ENCODE assay signal across 9 cellular contexts in the genomic region with DNA sequence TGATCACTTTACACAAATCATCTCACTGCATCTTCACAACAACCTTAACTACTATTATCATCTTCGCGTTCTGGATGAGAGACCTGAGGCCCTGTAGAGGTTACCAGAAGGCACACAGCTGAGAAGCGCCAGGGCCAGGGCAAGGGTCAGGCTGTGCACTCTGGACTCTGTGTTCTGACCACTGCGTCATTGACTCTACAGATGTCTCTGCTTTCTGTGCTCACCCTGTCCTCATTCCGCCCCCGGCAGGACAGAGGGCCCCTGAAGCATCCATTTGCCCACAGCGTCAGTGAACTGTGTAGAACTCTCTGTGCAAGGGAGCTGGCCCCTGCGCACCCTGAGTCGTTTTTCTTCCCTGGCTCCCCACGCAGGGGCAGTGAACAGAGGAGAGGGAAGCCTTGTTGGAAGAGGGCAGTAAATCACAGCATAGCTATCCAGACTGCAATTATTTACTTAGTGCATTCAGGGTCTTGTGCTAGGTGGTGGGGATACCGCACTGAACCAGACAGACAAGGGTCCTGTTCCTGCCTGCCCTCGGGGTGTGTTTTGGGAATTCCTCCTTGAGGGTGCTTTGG. TPM values are rescaled to one million over a fixed set of nuclear protein-coding genes. Genes with fewer than 3 reads are reported as not detected.
A peak's percentile ranks its signal among the peaks of the same experiment; 100 is the strongest.
DNase-seq lines count a peak whose midpoint lies in the region; ATAC-seq, FAIRE-seq and TF ChIP-seq lines count a peak whose summit lies in the region.
"Had no signal": no experiment of that assay in that cellular context is flagged by ENCODE, and none has a peak within 500 bp of the region (broad histone marks: within the 10 kb centered on the region; RNA-seq: fewer than 3 reads in every experiment).

No MANE protein-coding gene starts in this region.

- FAIRE-seq in H54 (lab: Jason Lieb, UNC), result no peak
- FAIRE-seq: HTR-8/SVneo had no signal

- peaks cover 7% of the 10 kb centered on the region; the same call in 1 of the 2 replicates for H3K4me1 ChIP-seq in Panc1 (ENCODE audit: control insufficient read depth, insufficient read depth, low read length)

- no peaks in the 10 kb centered on the region for H3K9me3 ChIP-seq in Panc1 (ENCODE audit: control insufficient read depth, insufficient read depth, low read depth, low read length)

- H3K36me3 ChIP-seq in Panc1 (ENCODE audit: control insufficient read depth, insufficient read depth, low read length), result no peaks in the 10 kb centered on the region

- H3K4me3 ChIP-seq in GM12875 (ENCODE audit: low read depth, low read length) (peak overlapping the region; percentile 83), Panc1 (ENCODE audit: low read depth in 2 of 2, low read length in 2 of 2) (peak overlapping the region; percentile 81 to 89; a peak in 3 of 4 replicates), fibroblast of the aortic adventitia (ENCODE audit: low read depth, low read length) (peak overlapping the region; percentile 75), skeletal muscle cell (ENCODE audit: low read depth, low read length) (peak overlapping the region; percentile 67)

- BruUV-seq in Panc1 (replicated peaks; lab: Mats Ljungman, UMichigan), result TSS peak; percentile 90

- in situ Hi-C loops in Panc1 (cut with HindIII; ENCODE audit: low pct_unique_long_range_greater_than_20kb, low sequenced_read_pairs), result no loop called here

- DNase-seq in Panc1 (ENCODE audit: low read depth, low spot score), result no peak
- DNase-seq in fibroblast of the aortic adventitia (ENCODE audit: low read depth), result no peak
- no peak for DNase-seq in skeletal muscle cell (ENCODE audit: low read depth)
- no peak for DNase-seq in H54 (ENCODE audit: insufficient read length, low spot score)

- no peaks in the 10 kb centered on the region for H3K27me3 ChIP-seq in Panc1 (ENCODE audit: control insufficient read depth, insufficient read depth, low read length)

- TF ChIP-seq CTCF in GM12875 (IDR thresholded peaks at IDR 0.05; ENCODE audit: borderline replicate concordance, insufficient read depth, low read depth, low read length) (no peak), Panc1 (IDR thresholded peaks at IDR 0.05) (no peak), fibroblast of the aortic adventitia (IDR thresholded peaks at IDR 0.05; ENCODE audit: insufficient read depth, low read length) (no peak)

- POLR2A ChIA-PET in Panc1 (lab: Charles Lee), result no interaction called here

- peak overlapping the region; percentile 88; the same call in 1 of the 2 replicates for H3K27ac ChIP-seq in Panc1 (ENCODE audit: low read length)

- intact Hi-C loops in Panc1 (cut with micrococcal nuclease; ENCODE audit: unreplicated experiment), result no loop called here

- no peak for TF ChIP-seq POLR2A in H54 (IDR thresholded peaks at IDR 0.05; ENCODE audit: low read depth, low read length)

- CTCF ChIA-PET in Panc1 (lab: Charles Lee), result no interaction called here

- ATAC-seq in Panc1 (no peak), GM21717 (IDR thresholded peaks at IDR 0.05; ENCODE audit: unreplicated experiment) (no peak), GM18520 (IDR thresholded peaks at IDR 0.05; ENCODE audit: unreplicated experiment) (no peak)

RNA-seq across cellular contexts. Expression of a gene that starts 6.1 kb away (rescaled TPM):
- total RNA-seq in Panc1 (2021; ENCODE audit: unreplicated experiment) (0.82 TPM), fibroblast of the aortic adventitia (ENCODE audit: low replicate concordance) (0.09 TPM in 1 of 2 replicates, not detected in the other)
- polyA plus RNA-seq in Panc1 (2012; ENCODE audit: insufficient read length), result 1.3 TPM
- total RNA-seq: dermis microvascular lymphatic vessel endothelial cell had no signal

RNA-seq across cellular contexts. Expression of a gene that starts 19.0 kb away (rescaled TPM):
- total RNA-seq in Panc1 (2021; ENCODE audit: unreplicated experiment) (25.6 TPM), fibroblast of the aortic adventitia (ENCODE audit: low replicate concordance) (5.1 and 8.5 TPM in 2 replicates)
- polyA plus RNA-seq in Panc1 (2012; ENCODE audit: insufficient read length), result 14.3 TPM
